1 cellular context compared by ENCODE assay signal in the genomic region with DNA sequence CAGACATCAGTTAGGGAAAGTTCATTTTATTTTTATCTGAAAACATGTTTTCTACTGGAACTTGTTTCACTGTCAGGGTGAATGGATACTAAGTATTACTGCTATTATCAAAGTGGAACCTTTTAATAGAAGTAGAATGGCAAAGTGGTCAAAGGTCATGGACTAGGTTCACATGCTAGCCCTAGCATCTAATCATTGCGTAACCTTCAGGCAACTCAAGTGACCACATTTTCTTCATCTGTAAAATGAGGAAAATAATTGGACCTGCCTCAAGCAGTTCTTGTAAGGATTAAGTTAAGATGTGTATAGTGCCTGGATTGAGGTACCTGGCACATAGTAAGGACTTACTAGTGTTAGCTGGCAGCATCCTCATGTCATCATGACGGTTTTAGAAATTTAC.
TF ChIP-seq lines count a peak whose summit lies in the region.

No MANE protein-coding gene starts in this region.

TF ChIP-seq in HepG2, 621 proteins besides CTCF, POLR2A, EP300 and RAD21:
- TF ChIP-seq, protein P1, sequence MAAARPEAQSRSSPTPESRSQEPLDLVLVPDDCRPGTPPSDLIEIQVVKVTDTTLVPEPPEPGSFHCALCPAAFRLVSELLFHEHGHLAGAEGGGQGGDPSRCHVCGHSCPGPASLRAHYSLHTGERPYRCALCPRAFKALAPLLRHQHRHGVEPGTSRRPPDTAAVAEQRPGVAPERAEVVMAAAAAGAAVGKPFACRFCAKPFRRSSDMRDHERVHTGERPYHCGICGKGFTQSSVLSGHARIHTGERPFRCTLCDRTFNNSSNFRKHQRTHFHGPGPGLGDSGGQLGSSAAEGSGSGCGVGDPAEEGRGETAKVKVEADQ (CRISPR knock-in tag; IDR thresholded peaks at IDR 0.05; ENCODE audit: borderline replicate concordance) = no peak
- TF ChIP-seq ZNF558 (CRISPR knock-in tag; IDR thresholded peaks at IDR 0.05; ENCODE audit: borderline replicate concordance) = no peak
- peak; percentile 66; the same call in 1 of the 2 replicates for TF ChIP-seq CEBPB (IDR thresholded peaks at IDR 0.05; ENCODE audit: borderline replicate concordance, low read depth, low read length)
- no peak for TF ChIP-seq NFKB2 (CRISPR knock-in tag; IDR thresholded peaks at IDR 0.05; ENCODE audit: borderline replicate concordance)
